8 cellular contexts compared by ENCODE assay signal in the genomic region with DNA sequence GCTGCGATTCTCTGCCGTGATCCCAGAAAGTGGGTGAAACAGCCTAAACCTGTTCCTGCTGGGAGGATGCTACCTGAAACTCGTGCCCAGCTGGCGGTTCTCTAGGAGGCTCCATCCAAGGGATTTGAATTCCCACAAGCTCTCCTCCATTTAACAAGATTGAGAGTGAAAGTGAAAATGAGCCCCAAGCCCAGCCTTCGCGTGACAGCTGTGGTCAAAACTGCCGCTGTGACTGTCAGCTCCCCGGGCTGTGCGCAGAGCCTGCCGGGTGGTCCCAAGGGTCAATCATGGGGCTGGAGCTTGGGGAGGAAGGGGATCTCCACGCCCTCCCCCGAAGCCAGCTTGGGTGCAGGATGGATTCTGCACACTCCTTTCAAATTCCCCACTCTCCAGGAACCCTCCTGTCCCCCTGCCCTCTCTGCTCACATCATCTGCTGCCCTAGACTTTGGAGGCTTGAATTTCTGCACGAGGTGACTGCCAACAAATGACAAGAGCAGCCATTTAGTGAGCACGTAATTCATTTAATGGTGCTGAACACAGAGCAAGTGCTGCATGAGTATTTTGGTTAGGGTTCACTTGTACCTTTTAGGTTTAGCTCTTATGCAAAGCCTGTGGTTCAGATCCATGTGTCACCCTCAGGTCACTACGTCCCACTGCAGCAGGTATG. TPM values are rescaled to one million over a fixed set of nuclear protein-coding genes. Genes with fewer than 3 reads are reported as not detected.
DNase-seq lines count a peak whose midpoint lies in the region; ATAC-seq, FAIRE-seq and TF ChIP-seq lines count a peak whose summit lies in the region.

No MANE protein-coding gene starts in this region.

- no peak overlapping the region for H2AFZ ChIP-seq in keratinocyte (ENCODE audit: control insufficient read depth, low read length)

- H3K27me3 ChIP-seq in CD8-positive, alpha-beta T cell (ENCODE audit: insufficient read depth, low read length): no peaks in the 10 kb centered on the region
- H3K27me3 ChIP-seq in keratinocyte (ENCODE audit: control insufficient read depth, extremely low read depth, insufficient read depth, low read length): peaks cover 20% of the 10 kb centered on the region
- no peaks in the 10 kb centered on the region for H3K27me3 ChIP-seq in stomach smooth muscle (ENCODE audit: control insufficient read depth in 1 of 2, insufficient read depth in 2 of 2, low read length in 2 of 2)

- no peak overlapping the region for H3K9ac ChIP-seq in keratinocyte (ENCODE audit: control insufficient read depth, extremely low read depth, insufficient read depth, low read length)
- peak overlapping the region; percentile 17 to 60 for H3K9ac ChIP-seq in stomach smooth muscle (ENCODE audit: low read length in 2 of 2)

- peak overlapping the region; percentile 24 for H3K4me2 ChIP-seq in keratinocyte (ENCODE audit: control insufficient read depth, extremely low read depth, insufficient read depth, low read depth, low read length)

- FAIRE-seq in keratinocyte (lab: Jason Lieb, UNC): no peak

- CTCF ChIA-PET in CD8-positive, alpha-beta T cell (lab: Charles Lee): interaction anchor here (0.7 to 19.7 kb wide), 18 partner anchors 9 to 191 kb away, joined by 3 to 504 read pairs (median 8); no protein-coding TSS in a partner anchor

- H3K4me1 Mint-ChIP-seq in CD8-positive, alpha-beta T cell (ENCODE audit: low read depth): peaks cover 35% of the 10 kb centered on the region

- H3K9me1 ChIP-seq in keratinocyte (ENCODE audit: control insufficient read depth, extremely low read depth, insufficient read depth, low read length): no peaks in the 10 kb centered on the region

- peak in 5 of 7 experiments; percentile 37 to 66 (median 41) for DNase-seq in CD8-positive, alpha-beta T cell
- peak; percentile 64 for DNase-seq in activated CD4-positive, CD25-positive, alpha-beta regulatory T cell treated with anti-CD3 and anti-CD28 coated beads, Interleukin-2, amount 50 U/mL, for 72 hours
- no peak for DNase-seq in keratinocyte (ENCODE audit: low read depth, low spot score)
- DNase-seq in amygdala (lab: John Stamatoyannopoulos, UW): no peak

- dilution Hi-C loops in keratinocyte (cut with MboI; ENCODE audit: extremely low pct_ligation_motif_present, low sequenced_read_pairs): no loop called here

- no peaks in the 10 kb centered on the region for H3K9me3 ChIP-seq in CD8-positive, alpha-beta T cell (ENCODE audit: low read length)
- H3K9me3 ChIP-seq in keratinocyte (ENCODE audit: control insufficient read depth, low read depth, low read length): no peaks in the 10 kb centered on the region
- no peaks in the 10 kb centered on the region for H3K9me3 ChIP-seq in stomach smooth muscle (ENCODE audit: control insufficient read depth in 2 of 2, low read length in 2 of 2)

- H3K27ac Mint-ChIP-seq in CD8-positive, alpha-beta T cell: peak overlapping the region; percentile 87

- H3K36me3 Mint-ChIP-seq in CD8-positive, alpha-beta T cell: peaks cover 5% of the 10 kb centered on the region

- peak overlapping the region; percentile 92 for H3K4me3 Mint-ChIP-seq in CD8-positive, alpha-beta T cell

- no peaks in the 10 kb centered on the region for H4K20me1 ChIP-seq in keratinocyte (ENCODE audit: control insufficient read depth, extremely low read depth, insufficient read depth, low read length)

- peak overlapping the region; percentile 63 for H3K4me3 ChIP-seq in CD8-positive, alpha-beta T cell (ENCODE audit: low read depth, low read length)
- H3K4me3 ChIP-seq in keratinocyte (ENCODE audit: control insufficient read depth in 2 of 3, extremely low read depth in 1 of 3, insufficient read depth in 2 of 3, low read depth in 1 of 3, low read length in 3 of 3) (no peak overlapping the region), stomach smooth muscle (ENCODE audit: low read length in 2 of 2) (peak overlapping the region; percentile 52 to 69)

- no peak for TF ChIP-seq CTCF in CD8-positive, alpha-beta T cell (IDR thresholded peaks at IDR 0.05)
- TF ChIP-seq CTCF in keratinocyte (optimal IDR thresholded peaks at IDR 0.05 in 1 of 3, IDR thresholded peaks at IDR 0.05 in 1 of 3, conservative IDR thresholded peaks at IDR 0.05 in 1 of 3; ENCODE audit: extremely low read depth in 1 of 3, insufficient read depth in 2 of 3, low read length in 3 of 3): no peak

- ATAC-seq in CD8-positive, alpha-beta T cell: peak; percentile 58
- ATAC-seq in GM19372 (IDR thresholded peaks at IDR 0.05; ENCODE audit: low read depth, unreplicated experiment) (peak; percentile 40), HG03460 (IDR thresholded peaks at IDR 0.05; ENCODE audit: unreplicated experiment) (peak; percentile 40), SK-N-SH treated with all-trans-retinoic acid at 6 μM for 48 hours (no peak)

- POLR2A ChIA-PET in CD8-positive, alpha-beta T cell (lab: Charles Lee): interaction anchor here (1.0 to 5.4 kb wide), 9 partner anchors 9 to 55 kb away, joined by 3 to 40 read pairs (median 5); a partner anchor contains a TSS

- H3K27ac ChIP-seq in CD8-positive, alpha-beta T cell (ENCODE audit: low read depth, low read length): no peak overlapping the region
- H3K27ac ChIP-seq in keratinocyte (ENCODE audit: control insufficient read depth, insufficient read depth, low read length) (no peak overlapping the region), stomach smooth muscle (ENCODE audit: low read length) (peak overlapping the region; percentile 67)

- peaks cover 12% of the 10 kb centered on the region for H3K4me1 ChIP-seq in CD8-positive, alpha-beta T cell (ENCODE audit: insufficient read depth, low read length)
- no peaks in the 10 kb centered on the region for H3K4me1 ChIP-seq in keratinocyte (ENCODE audit: control insufficient read depth, extremely low read depth, insufficient read depth, low read length)
- peaks cover 73% of the 10 kb centered on the region for H3K4me1 ChIP-seq in stomach smooth muscle (ENCODE audit: control insufficient read depth, insufficient read depth, low read length)

- H3K27me3 Mint-ChIP-seq in CD8-positive, alpha-beta T cell (ENCODE audit: low read depth): peaks cover 2% of the 10 kb centered on the region

- peaks cover 4% of the 10 kb centered on the region for H3K9me3 Mint-ChIP-seq in CD8-positive, alpha-beta T cell

- intact Hi-C loops in CD8-positive, alpha-beta T cell (cut with DNase I, micrococcal nuclease): loop anchor here (1.0 to 2.0 kb wide), 4 partner anchors 12 to 32 kb away; no protein-coding TSS in a partner anchor

- no peaks in the 10 kb centered on the region for H3K79me2 ChIP-seq in keratinocyte (ENCODE audit: control insufficient read depth, insufficient read depth, low read length)

- no peaks in the 10 kb centered on the region for H3K36me3 ChIP-seq in CD8-positive, alpha-beta T cell (ENCODE audit: insufficient read depth, low read length)
- H3K36me3 ChIP-seq in keratinocyte (ENCODE audit: control insufficient read depth in 2 of 2, extremely low read depth in 1 of 2, insufficient read depth in 2 of 2, low read length in 2 of 2): no peaks in the 10 kb centered on the region
- H3K36me3 ChIP-seq in stomach smooth muscle (ENCODE audit: control insufficient read depth in 2 of 2, insufficient read depth in 2 of 2, low read length in 2 of 2): peaks cover 3 to 8% of the 10 kb centered on the region in 2 donors

RNA-seq across cellular contexts. Expression of a gene that starts 5.3 kb away (rescaled TPM):
- total RNA-seq in CD8-positive, alpha-beta T cell: 1 to 10 TPM; 1.7 to 2.8 TPM
- 0.31 to 1.7 TPM (median 0.56 TPM) in 3 replicates for polyA plus RNA-seq in keratinocyte
- polyA plus RNA-seq in keratinocyte (2011; ENCODE audit: low read depth): 0.32 TPM
- polyA plus RNA-seq in keratinocyte (2011; cell fraction: cytosol; rRNA removed): 0.36 and 0.62 TPM in 2 replicates
- 1.1 and 1.2 TPM in 2 replicates for polyA plus RNA-seq in keratinocyte (2011; cell fraction: nucleus; rRNA removed)
- polyA plus RNA-seq in keratinocyte (2012; ENCODE audit: low replicate concordance): 0.25 and 0.34 TPM in 2 replicates
- polyA minus RNA-seq in keratinocyte: 0.10 to 0.66 TPM (median 0.13 TPM) in 3 replicates
- polyA minus RNA-seq in keratinocyte (2011; cell fraction: cytosol; rRNA and poly(A)+ RNA removed): 0.96 TPM
- polyA minus RNA-seq in keratinocyte (2011; cell fraction: nucleus; rRNA and poly(A)+ RNA removed): 0.23 and 0.74 TPM in 2 replicates

RNA-seq across cellular contexts. Expression of a gene that starts 26.0 kb away (rescaled TPM):
- not detected for total RNA-seq in CD8-positive, alpha-beta T cell
- polyA plus RNA-seq in keratinocyte: not detected in 3 replicates
- not detected for polyA plus RNA-seq in keratinocyte (2011; ENCODE audit: low read depth)
- polyA plus RNA-seq in keratinocyte (2011; cell fraction: cytosol; rRNA removed): not detected in 2 replicates
- not detected in 2 replicates for polyA plus RNA-seq in keratinocyte (2011; cell fraction: nucleus; rRNA removed)
- not detected in 2 replicates for polyA plus RNA-seq in keratinocyte (2012; ENCODE audit: low replicate concordance)
- not detected in 3 replicates for polyA minus RNA-seq in keratinocyte
- not detected for polyA minus RNA-seq in keratinocyte (2011; cell fraction: cytosol; rRNA and poly(A)+ RNA removed)
- not detected in 2 replicates for polyA minus RNA-seq in keratinocyte (2011; cell fraction: nucleus; rRNA and poly(A)+ RNA removed)

RNA-seq across cellular contexts. Expression of a gene that starts 44.0 kb away (rescaled TPM):
- total RNA-seq in CD8-positive, alpha-beta T cell: not detected
- polyA plus RNA-seq in keratinocyte: 0.04 TPM in 1 of 3 replicates, not detected in the others
- polyA plus RNA-seq in keratinocyte (2011; ENCODE audit: low read depth): not detected
- polyA plus RNA-seq in keratinocyte (2011; cell fraction: cytosol; rRNA removed): not detected in 2 replicates
- polyA plus RNA-seq in keratinocyte (2011; cell fraction: nucleus; rRNA removed): not detected in 2 replicates
- not detected in 2 replicates for polyA plus RNA-seq in keratinocyte (2012; ENCODE audit: low replicate concordance)
- not detected in 3 replicates for polyA minus RNA-seq in keratinocyte
- not detected for polyA minus RNA-seq in keratinocyte (2011; cell fraction: cytosol; rRNA and poly(A)+ RNA removed)
- not detected in 2 replicates for polyA minus RNA-seq in keratinocyte (2011; cell fraction: nucleus; rRNA and poly(A)+ RNA removed)

RNA-seq across cellular contexts. Expression of a gene that starts 55.0 kb away (rescaled TPM):
- not detected for total RNA-seq in CD8-positive, alpha-beta T cell
- polyA plus RNA-seq in keratinocyte: 2.6 to 4.8 TPM (median 3.5 TPM) in 3 replicates
- polyA plus RNA-seq in keratinocyte (2011; ENCODE audit: low read depth): 3.0 TPM
- polyA plus RNA-seq in keratinocyte (2011; cell fraction: cytosol; rRNA removed): 3.5 and 3.6 TPM in 2 replicates
- 4.5 and 5.3 TPM in 2 replicates for polyA plus RNA-seq in keratinocyte (2011; cell fraction: nucleus; rRNA removed)
- polyA plus RNA-seq in keratinocyte (2012; ENCODE audit: low replicate concordance): 4.5 and 4.7 TPM in 2 replicates
- 8.5 to 14.3 TPM (median 10.1 TPM) in 3 replicates for polyA minus RNA-seq in keratinocyte
- 8.8 TPM for polyA minus RNA-seq in keratinocyte (2011; cell fraction: cytosol; rRNA and poly(A)+ RNA removed)
- 5.2 and 8.1 TPM in 2 replicates for polyA minus RNA-seq in keratinocyte (2011; cell fraction: nucleus; rRNA and poly(A)+ RNA removed)

Comparison
In these comparisons a context has a peak if more than half of its experiments do, and no peak if none do; other contexts are left out.
1. DNase-seq: peak in CD8-positive, alpha-beta T cell (5 of 7) and activated CD4-positive, CD25-positive, alpha-beta regulatory T cell treated with anti-CD3 and anti-CD28 coated beads, Interleukin-2, amount 50 U/mL, for 72 hours (single experiment); none in keratinocyte (single experiment) and amygdala (0 of 56).
2. H3K4me3 ChIP-seq: peak in CD8-positive, alpha-beta T cell (single experiment) and stomach smooth muscle (2 of 2); none in keratinocyte (0 of 3).